ENCODE assay signal across 18 cellular contexts in the genomic region with DNA sequence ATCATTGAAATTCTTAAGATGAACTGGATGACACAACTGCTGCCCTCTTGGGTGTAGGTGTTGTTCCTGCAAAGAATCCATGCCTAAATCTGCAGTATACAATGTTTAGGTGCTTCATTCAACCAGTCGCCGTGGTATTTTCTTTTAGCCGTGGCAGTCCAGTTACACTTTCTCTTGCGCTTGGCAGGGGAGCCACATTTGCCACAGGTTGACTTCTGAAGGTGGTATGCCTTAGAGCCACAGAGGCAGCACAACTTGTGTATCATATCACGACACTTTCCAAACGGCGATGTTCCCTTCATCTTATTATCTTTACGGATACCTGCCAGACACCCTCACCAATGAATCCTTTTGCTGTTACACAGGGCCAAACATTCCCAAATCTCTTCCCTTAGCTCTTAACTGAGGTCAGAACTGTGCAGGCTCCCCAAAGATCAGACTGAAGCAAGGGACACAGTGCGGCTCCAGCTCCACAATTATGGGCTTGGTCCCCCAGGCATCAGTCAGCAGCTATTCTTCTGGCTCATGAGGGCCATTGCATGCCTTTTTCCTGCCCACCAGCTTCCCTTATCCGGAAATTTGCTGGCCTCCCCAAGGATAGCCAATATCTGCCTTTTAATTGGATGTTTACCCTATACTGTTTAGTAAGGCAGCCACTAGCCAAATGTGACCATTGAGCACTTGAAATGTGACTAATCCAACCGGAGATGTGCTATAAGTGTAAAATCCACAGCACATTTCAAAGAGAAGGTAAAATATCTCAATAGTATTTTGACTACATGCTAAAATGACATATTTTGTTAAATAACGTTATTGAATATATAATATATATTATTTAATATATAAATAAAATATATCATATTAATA. TPM values are rescaled to one million over a fixed set of nuclear protein-coding genes. Genes with fewer than 3 reads are reported as not detected.
A peak's percentile ranks its signal among the peaks of the same experiment; 100 is the strongest.
DNase-seq lines count a peak whose midpoint lies in the region; ATAC-seq, FAIRE-seq and TF ChIP-seq lines count a peak whose summit lies in the region.
"Had no signal": no experiment of that assay in that cellular context is flagged by ENCODE, and none has a peak within 500 bp of the region (broad histone marks: within the 10 kb centered on the region; RNA-seq: fewer than 3 reads in every experiment).

No MANE protein-coding gene starts in this region.

- H3K4me3 Mint-ChIP-seq in activated CD4-positive, alpha-beta T cell treated with anti-CD3 and anti-CD28 coated beads, Interleukin-2, amount 10 ng/mL, durations not matched to agents 7 days and 5 days: no peak overlapping the region
- H3K4me3 Mint-ChIP-seq in activated CD4-positive, alpha-beta memory T cell treated with anti-CD3 and anti-CD28 coated beads, Interleukin-2, amount 10 ng/mL, durations not matched to agents 7 days and 5 days: no peak overlapping the region
- H3K4me3 Mint-ChIP-seq: CD4-positive, alpha-beta memory T cell had no signal

- ATAC-seq in GM21717 (IDR thresholded peaks at IDR 0.05; ENCODE audit: unreplicated experiment): no peak
- ATAC-seq: HepG2 had no signal

- FAIRE-seq in GM12891 (lab: Jason Lieb, UNC): peak; percentile 41
- FAIRE-seq: HepG2 had no signal

- H3K27me3 Mint-ChIP-seq in activated CD4-positive, alpha-beta T cell treated with anti-CD3 and anti-CD28 coated beads, Interleukin-2, amount 10 ng/mL, durations not matched to agents 7 days and 5 days: no peaks in the 10 kb centered on the region
- no peaks in the 10 kb centered on the region for H3K27me3 Mint-ChIP-seq in activated CD4-positive, alpha-beta memory T cell treated with anti-CD3 and anti-CD28 coated beads, Interleukin-2, amount 10 ng/mL, durations not matched to agents 7 days and 5 days
- H3K27me3 Mint-ChIP-seq: CD4-positive, alpha-beta memory T cell had no signal

- in situ Hi-C loops in KBM-7 (cut with MboI; ENCODE audit: low pct_unique_long_range_greater_than_20kb, low sequenced_read_pairs): no loop called here

- peaks cover 18% of the 10 kb centered on the region for H3K9me3 Mint-ChIP-seq in activated CD4-positive, alpha-beta T cell treated with anti-CD3 and anti-CD28 coated beads, Interleukin-2, amount 10 ng/mL, durations not matched to agents 7 days and 5 days
- peaks cover 15% of the 10 kb centered on the region for H3K9me3 Mint-ChIP-seq in activated CD4-positive, alpha-beta memory T cell treated with anti-CD3 and anti-CD28 coated beads, Interleukin-2, amount 10 ng/mL, durations not matched to agents 7 days and 5 days

- peaks cover 4% of the 10 kb centered on the region for H3K4me1 Mint-ChIP-seq in activated CD4-positive, alpha-beta T cell treated with anti-CD3 and anti-CD28 coated beads, Interleukin-2, amount 10 ng/mL, durations not matched to agents 7 days and 5 days
- H3K4me1 Mint-ChIP-seq in activated CD4-positive, alpha-beta memory T cell treated with anti-CD3 and anti-CD28 coated beads, Interleukin-2, amount 10 ng/mL, durations not matched to agents 7 days and 5 days: peaks cover 6% of the 10 kb centered on the region
- H3K4me1 Mint-ChIP-seq: CD4-positive, alpha-beta memory T cell had no signal

- no peak overlapping the region for H3K27ac Mint-ChIP-seq in activated CD4-positive, alpha-beta T cell treated with anti-CD3 and anti-CD28 coated beads, Interleukin-2, amount 10 ng/mL, durations not matched to agents 7 days and 5 days
- H3K27ac Mint-ChIP-seq in activated CD4-positive, alpha-beta memory T cell treated with anti-CD3 and anti-CD28 coated beads, Interleukin-2, amount 10 ng/mL, durations not matched to agents 7 days and 5 days: no peak overlapping the region
- H3K27ac Mint-ChIP-seq: CD4-positive, alpha-beta memory T cell had no signal

- CTCF ChIA-PET in activated CD4-positive, alpha-beta T cell treated with anti-CD3 and anti-CD28 coated beads, Interleukin-2, amount 10 ng/mL, durations not matched to agents 7 days and 5 days (lab: Charles Lee): no interaction called here
- CTCF ChIA-PET in activated CD4-positive, alpha-beta memory T cell treated with anti-CD3 and anti-CD28 coated beads, Interleukin-2, amount 10 ng/mL, durations not matched to agents 7 days and 5 days (lab: Charles Lee): no interaction called here

- POLR2A ChIA-PET in activated CD4-positive, alpha-beta T cell treated with anti-CD3 and anti-CD28 coated beads, Interleukin-2, amount 10 ng/mL, durations not matched to agents 7 days and 5 days (lab: Charles Lee): interaction anchor here (0.5 kb wide), 1 partner anchor 839 kb away, joined by 3 read pairs; no protein-coding TSS in a partner anchor
- POLR2A ChIA-PET in activated CD4-positive, alpha-beta memory T cell treated with anti-CD3 and anti-CD28 coated beads, Interleukin-2, amount 10 ng/mL, durations not matched to agents 7 days and 5 days (lab: Charles Lee): no interaction called here

- H3K36me3 Mint-ChIP-seq in activated CD4-positive, alpha-beta T cell treated with anti-CD3 and anti-CD28 coated beads, Interleukin-2, amount 10 ng/mL, durations not matched to agents 7 days and 5 days (ENCODE audit: low read depth): peaks cover 29% of the 10 kb centered on the region
- H3K36me3 Mint-ChIP-seq in activated CD4-positive, alpha-beta memory T cell treated with anti-CD3 and anti-CD28 coated beads, Interleukin-2, amount 10 ng/mL, durations not matched to agents 7 days and 5 days (ENCODE audit: low read depth): peaks cover 32% of the 10 kb centered on the region

- TF ChIP-seq POLR2A in GM12891 (IDR thresholded peaks at IDR 0.05; ENCODE audit: low read depth, low read length): no peak

- peak; percentile 50 for DNase-seq in activated CD4-positive, alpha-beta T cell treated with anti-CD3 and anti-CD28 coated beads, Interleukin-2, amount 10 ng/mL, durations not matched to agents 7 days and 5 days
- no peak for DNase-seq in activated CD4-positive, alpha-beta T cell treated with anti-CD3 and anti-CD28 coated beads for 48 hours
- DNase-seq in GM12891 (ENCODE audit: insufficient read length, low spot score): no peak
- peak; percentile 27 for DNase-seq in KBM-7
- DNase-seq in activated CD4-positive, alpha-beta memory T cell treated with anti-CD3 and anti-CD28 coated beads, Interleukin-2, amount 10 ng/mL, durations not matched to agents 7 days and 5 days: peak; percentile 23
- DNase-seq in CD1c-positive myeloid dendritic cell (ENCODE audit: extremely low spot score): no peak
- no peak for DNase-seq in SKM-1 (lab: John Stamatoyannopoulos, UW; ENCODE audit: unreplicated experiment)
- DNase-seq: ACHN; CD4-positive, alpha-beta memory T cell; DMS79 treated with DMSO at 0.1 percent for 48 hours; MG63; NCI-H1436; NCI-H2029 treated with DMSO at 0.1 percent for 48 hours; NCI-H345; Peyer's patch; Right ventricle myocardium superior had no signal

TF ChIP-seq in GM12891, 5 proteins besides CTCF, POLR2A, EP300 and RAD21:
- no peak for TF ChIP-seq SPI1 (IDR thresholded peaks at IDR 0.05; ENCODE audit: low read depth, low read length)
- no peak for TF ChIP-seq POLR2AphosphoS5 (IDR thresholded peaks at IDR 0.05; ENCODE audit: low read depth, low read length)
- no peak for TF ChIP-seq PAX5 (IDR thresholded peaks at IDR 0.05; ENCODE audit: insufficient read depth, low read length, severe bottlenecking)
- TF ChIP-seq POU2F2 (IDR thresholded peaks at IDR 0.05; ENCODE audit: low read depth, low read length): no peak
- no peak for TF ChIP-seq TAF1 (IDR thresholded peaks at IDR 0.05; ENCODE audit: low read depth, low read length)
TF ChIP-seq in GM12891: peak in this region for 0.

RNA-seq across cellular contexts. Expression of a gene that starts 50.7 kb away (rescaled TPM):
- total RNA-seq in activated CD4-positive, alpha-beta T cell treated with anti-CD3 and anti-CD28 coated beads, Interleukin-2, amount 10 ng/mL, durations not matched to agents 7 days and 5 days: 10 to 100 TPM; 37.2 to 48.0 TPM
- polyA plus RNA-seq in GM12891 (2012; ENCODE audit: low read depth, missing spikeins): 9.4 TPM
- total RNA-seq in activated CD4-positive, alpha-beta memory T cell treated with anti-CD3 and anti-CD28 coated beads, Interleukin-2, amount 10 ng/mL, durations not matched to agents 7 days and 5 days: 10 to 100 TPM; 42.4 to 43.7 TPM

RNA-seq across cellular contexts. Expression of a gene that starts 50.9 kb away (rescaled TPM):
- total RNA-seq in activated CD4-positive, alpha-beta T cell treated with anti-CD3 and anti-CD28 coated beads, Interleukin-2, amount 10 ng/mL, durations not matched to agents 7 days and 5 days: not detected
- 0.12 TPM for polyA plus RNA-seq in GM12891 (2012; ENCODE audit: low read depth, missing spikeins)
- total RNA-seq in activated CD4-positive, alpha-beta memory T cell treated with anti-CD3 and anti-CD28 coated beads, Interleukin-2, amount 10 ng/mL, durations not matched to agents 7 days and 5 days: not detected
- total RNA-seq: CD4-positive, alpha-beta memory T cell; Right ventricle myocardium superior had no signal
- polyA plus RNA-seq: CD4-positive, alpha-beta memory T cell had no signal

Comparison
In these comparisons a context has a peak if more than half of its experiments do, and no peak if none do; other contexts are left out.
1. DNase-seq: peak in activated CD4-positive, alpha-beta T cell treated with anti-CD3 and anti-CD28 coated beads, Interleukin-2, amount 10 ng/mL, durations not matched to agents 7 days and 5 days (single experiment), KBM-7 (single experiment) and activated CD4-positive, alpha-beta memory T cell treated with anti-CD3 and anti-CD28 coated beads, Interleukin-2, amount 10 ng/mL, durations not matched to agents 7 days and 5 days (single experiment); none in activated CD4-positive, alpha-beta T cell treated with anti-CD3 and anti-CD28 coated beads for 48 hours (single experiment), GM12891 (single experiment), CD1c-positive myeloid dendritic cell (single experiment) and SKM-1 (single experiment).